ENCODE assay signal across 8 cellular contexts in genomic region chr1:205321109-205321958, GRCh38. TPM values are rescaled to one million over a fixed set of nuclear protein-coding genes. Genes with fewer than 3 reads are reported as not detected.
A peak's percentile ranks its signal among the peaks of the same experiment; 100 is the strongest.
DNase-seq lines count a peak whose midpoint lies in the region; ATAC-seq and TF ChIP-seq lines count a peak whose summit lies in the region.

NUAK2 (minus strand) TSS chr1:205321745; CDS start chr1:205321628, 117 bp downstream.

- peak; percentile 99 for DNase-seq in ELF-1 (ENCODE audit: low read depth, low spot score)
- peak; percentile 88 for DNase-seq in SHP77 treated with DMSO at 0.1 percent for 48 hours (lab: John Stamatoyannopoulos, UW)
- peak; percentile 44 to 84 (median 62) for DNase-seq in activated naive CD4-positive, alpha-beta T cell (lab: John Stamatoyannopoulos, UW)
- peak; percentile 70 to 84 for DNase-seq in foreskin keratinocyte
- DNase-seq in nephron progenitor cell = peak; percentile 94
- DNase-seq in stimulated activated naive CD8-positive, alpha-beta T cell treated with anti-CD3 and anti-CD28 coated beads, Interleukin-15, Interleukin-2, amounts not matched to agents 100 U/mL and 50 U/mL, for 24 hours = peak; percentile 90

- ATAC-seq in foreskin keratinocyte (peak; percentile 70), HG02610 (IDR thresholded peaks at IDR 0.05; ENCODE audit: unreplicated experiment) (no peak)
- ATAC-seq in stimulated activated naive CD8-positive, alpha-beta T cell treated with anti-CD3 and anti-CD28 coated beads, Interleukin-15, Interleukin-2, amounts not matched to agents 100 U/mL and 50 U/mL, for 24 hours = peak; percentile 84

- peaks cover 19% of the 10 kb centered on the region for H3K4me1 ChIP-seq in foreskin keratinocyte

- no peaks in the 10 kb centered on the region for H3K9me3 Mint-ChIP-seq in nephron progenitor cell

- TF ChIP-seq CTCF in LNCAP (IDR thresholded peaks at IDR 0.05) (peak; percentile 54), foreskin keratinocyte (conservative IDR thresholded peaks at IDR 0.05) (peak; percentile 52), nephron progenitor cell (IDR thresholded peaks at IDR 0.05) (no peak)

- no peaks in the 10 kb centered on the region for H3K36me3 Mint-ChIP-seq in nephron progenitor cell (ENCODE audit: low read depth)

- H3K27me3 Mint-ChIP-seq in nephron progenitor cell (ENCODE audit: low read depth, poor library complexity) = peaks cover 13% of the 10 kb centered on the region

- peaks cover 65% of the 10 kb centered on the region for H3K4me1 Mint-ChIP-seq in nephron progenitor cell

- H3K27ac ChIP-seq in foreskin keratinocyte = peak within 1 kb of the TSS; percentile 73

- H3K4me3 Mint-ChIP-seq in nephron progenitor cell = peak within 1 kb of the TSS; percentile 99

- no peaks in the 10 kb centered on the region for H3K27me3 ChIP-seq in foreskin keratinocyte

- H3K27ac Mint-ChIP-seq in nephron progenitor cell = peak within 1 kb of the TSS; percentile 72

RNA-seq across cellular contexts. Expression of gene NUAK2, which starts in this region (rescaled TPM):
- 15.1 and 21.6 TPM in 2 replicates for total RNA-seq in foreskin keratinocyte
- polyA plus RNA-seq in foreskin keratinocyte = 9.5 and 12.4 TPM in 2 replicates
